9 cellular contexts compared by ENCODE assay signal in genomic region chr16:31507617-31507928, GRCh38. TPM values are rescaled to one million over a fixed set of nuclear protein-coding genes. Genes with fewer than 3 reads are reported as not detected.
DNase-seq lines count a peak whose midpoint lies in the region; ATAC-seq and TF ChIP-seq lines count a peak whose summit lies in the region.
"Had no signal": no experiment of that assay in that cellular context is flagged by ENCODE, and none has a peak within 500 bp of the region (broad histone marks: within the 10 kb centered on the region; RNA-seq: fewer than 3 reads in every experiment).

No MANE protein-coding gene starts in this region.

- peaks cover 0 to 7% (median 0%) of the 10 kb centered on the region in 11 experiments; a peak in 1 of 22 replicates for H3K9me3 ChIP-seq in BLaER1 treated with 17β-estradiol and CSF1 and Interleukin-3, amounts not matched to agents 10 nM and 100 nM (replicated peaks in 1 of 11)
- H3K9me3 ChIP-seq in right lobe of liver, result no peaks in the 10 kb centered on the region
- no peaks in the 10 kb centered on the region for H3K9me3 ChIP-seq in tibial nerve

- H3K27ac Mint-ChIP-seq in activated naive CD8-positive, alpha-beta T cell treated with anti-CD3 and anti-CD28 coated beads for 36 hours, result peak overlapping the region; percentile 97

- TF ChIP-seq POLR2A in right lobe of liver (IDR thresholded peaks at IDR 0.05), result no peak
- TF ChIP-seq POLR2A in tibial nerve (IDR thresholded peaks at IDR 0.05), result no peak

- intact Hi-C loops in right lobe of liver (cut with DNase I), result no loop called here

- no peaks in the 10 kb centered on the region for H3K27me3 ChIP-seq in BLaER1 treated with 17β-estradiol and CSF1 and Interleukin-3, amounts not matched to agents 10 nM and 100 nM
- H3K27me3 ChIP-seq in right lobe of liver (no peaks in the 10 kb centered on the region), tibial nerve (no peaks in the 10 kb centered on the region)

- peaks cover 0 to 10% (median 0%) of the 10 kb centered on the region in 11 experiments; a peak in 1 of 22 replicates for H3K36me3 ChIP-seq in BLaER1 treated with 17β-estradiol and CSF1 and Interleukin-3, amounts not matched to agents 10 nM and 100 nM
- H3K36me3 ChIP-seq in right lobe of liver (no peaks in the 10 kb centered on the region), tibial nerve (peaks cover 0 to 20% (median 0%) of the 10 kb centered on the region in 3 donors)

- DNase-seq in activated naive CD8-positive, alpha-beta T cell treated with anti-CD3 and anti-CD28 coated beads for 36 hours, result no peak
- DNase-seq in right lobe of liver, result no peak
- no peak for DNase-seq in tibial nerve (ENCODE audit: low spot score in 2 of 2)
- DNase-seq in NCI-H82 treated with DMSO at 0.1 percent for 48 hours (lab: John Stamatoyannopoulos, UW; ENCODE audit: unreplicated experiment), result no peak
- no peak for DNase-seq in glomerular visceral epithelial cell (ENCODE audit: extremely low spot score)

- TF ChIP-seq CTCF in right lobe of liver (IDR thresholded peaks at IDR 0.05) (no peak), tibial nerve (IDR thresholded peaks at IDR 0.05) (no peak)

- no peak for TF ChIP-seq EP300 in tibial nerve (IDR thresholded peaks at IDR 0.05)

- H3K27ac ChIP-seq in BLaER1 treated with 17β-estradiol and CSF1 and Interleukin-3, amounts not matched to agents 10 nM and 100 nM, result peak overlapping the region; percentile 81 to 93 (median 89)
- H3K27ac ChIP-seq in right lobe of liver (peak overlapping the region; percentile 82 to 94 (median 91)), tibial nerve (peak overlapping the region; percentile 90 to 97 (median 96))

- peaks cover 51 to 67% (median 59%) of the 10 kb centered on the region in 10 experiments for H3K4me1 ChIP-seq in BLaER1 treated with 17β-estradiol and CSF1 and Interleukin-3, amounts not matched to agents 10 nM and 100 nM
- H3K4me1 ChIP-seq in right lobe of liver (peaks cover 0 to 32% (median 14%) of the 10 kb centered on the region in 4 donors), tibial nerve (peaks cover 0 to 62% (median 23%) of the 10 kb centered on the region in 4 donors)

- ATAC-seq in HG02970 (IDR thresholded peaks at IDR 0.05; ENCODE audit: low FRiP score, unreplicated experiment) (peak; percentile 7), right lobe of liver (peak in 3 of 4 donors; percentile 3 to 15 (median 8)), HG02571 (IDR thresholded peaks at IDR 0.05; ENCODE audit: unreplicated experiment) (no peak)

- H3K9me3 Mint-ChIP-seq in activated naive CD8-positive, alpha-beta T cell treated with anti-CD3 and anti-CD28 coated beads for 36 hours, result peaks cover 3% of the 10 kb centered on the region

- WGBS in right lobe of liver (ENCODE audit: insufficient coverage, low coverage, low lambda C conversion rate, missing lambda C conversion rate), result 0% methylated on average over 10 of the region's 12 CpGs
- WGBS in tibial nerve, 2 donors, result 1 to 2% methylated on average over 12 of the region's 12 CpGs

- peaks cover 0 to 27% (median 6%) of the 10 kb centered on the region in 11 experiments; a peak in 7 of 22 replicates for H4K20me1 ChIP-seq in BLaER1 treated with 17β-estradiol and CSF1 and Interleukin-3, amounts not matched to agents 10 nM and 100 nM

- peaks cover 50% of the 10 kb centered on the region for H3K4me1 Mint-ChIP-seq in activated naive CD8-positive, alpha-beta T cell treated with anti-CD3 and anti-CD28 coated beads for 36 hours

- peaks cover 10% of the 10 kb centered on the region for H3K36me3 Mint-ChIP-seq in activated naive CD8-positive, alpha-beta T cell treated with anti-CD3 and anti-CD28 coated beads for 36 hours

- peak overlapping the region; percentile 75 to 99 (median 92) for H3K4me3 ChIP-seq in BLaER1 treated with 17β-estradiol and CSF1 and Interleukin-3, amounts not matched to agents 10 nM and 100 nM
- H3K4me3 ChIP-seq in right lobe of liver, result peak overlapping the region; percentile 95 to 99 (median 98)
- peak overlapping the region; percentile 93 to 100 (median 98) for H3K4me3 ChIP-seq in tibial nerve

- H3K4me3 Mint-ChIP-seq in activated naive CD8-positive, alpha-beta T cell treated with anti-CD3 and anti-CD28 coated beads for 36 hours, result peak overlapping the region; percentile 94

- peak overlapping the region; percentile 81 to 98 (median 95) for H3K4me2 ChIP-seq in BLaER1 treated with 17β-estradiol and CSF1 and Interleukin-3, amounts not matched to agents 10 nM and 100 nM

- H3K9ac ChIP-seq in BLaER1 treated with 17β-estradiol and CSF1 and Interleukin-3, amounts not matched to agents 10 nM and 100 nM, result peak overlapping the region; percentile 83 to 95 (median 91)

- H3K27me3 Mint-ChIP-seq in activated naive CD8-positive, alpha-beta T cell treated with anti-CD3 and anti-CD28 coated beads for 36 hours, result no peaks in the 10 kb centered on the region

RNA-seq across cellular contexts. Expression of gene RUSF1, which starts 0.6 kb away (rescaled TPM):
- 10 to 100 TPM; 36.6 to 37.4 TPM for total RNA-seq in activated naive CD8-positive, alpha-beta T cell treated with anti-CD3 and anti-CD28 coated beads for 36 hours
- total RNA-seq in right lobe of liver, result 10 to 100 TPM; 35.8 to 70.3 (median 54.5) TPM
- 100 to 1,000 TPM in 2 of 4 donors, 10 to 100 TPM in 2; 71.7 to 118 (median 93.5) TPM for total RNA-seq in tibial nerve

RNA-seq across cellular contexts. Expression of gene AHSP, which starts 20.1 kb away (rescaled TPM):
- not detected for total RNA-seq in activated naive CD8-positive, alpha-beta T cell treated with anti-CD3 and anti-CD28 coated beads for 36 hours
- total RNA-seq in right lobe of liver, result 1 to 10 TPM in 3 of 6 experiments, under 1 TPM in 1, not detected in 2; 0.95 to 7.3 (median 3.0) TPM
- not detected for total RNA-seq in tibial nerve
- total RNA-seq: lung microvascular endothelial cell had no signal

RNA-seq across cellular contexts. Expression of gene SLC5A2, which starts 24.6 kb away (rescaled TPM):
- total RNA-seq in activated naive CD8-positive, alpha-beta T cell treated with anti-CD3 and anti-CD28 coated beads for 36 hours, result under 1 TPM in 1 of 2 experiments, not detected in 1; 0.08 TPM
- under 1 TPM in 3 of 6 experiments, not detected in 3; 0.07 to 0.14 (median 0.12) TPM for total RNA-seq in right lobe of liver
- total RNA-seq in tibial nerve, result not detected
- total RNA-seq: lung microvascular endothelial cell had no signal

RNA-seq across cellular contexts. Expression of gene TGFB1I1, which starts 35.6 kb away (rescaled TPM):
- under 1 TPM; 0.32 to 0.49 TPM for total RNA-seq in activated naive CD8-positive, alpha-beta T cell treated with anti-CD3 and anti-CD28 coated beads for 36 hours
- total RNA-seq in right lobe of liver (1 to 10 TPM; 1.9 to 7.9 (median 6.7) TPM), tibial nerve (10 to 100 TPM; 29.3 to 68.7 (median 53.5) TPM)

RNA-seq across cellular contexts. Expression of gene ARMC5, which starts 48.3 kb away (rescaled TPM):
- 10 to 100 TPM; 13.7 to 14.3 TPM for total RNA-seq in activated naive CD8-positive, alpha-beta T cell treated with anti-CD3 and anti-CD28 coated beads for 36 hours
- 10 to 100 TPM in 3 of 6 experiments, 1 to 10 TPM in 3; 3.9 to 20.9 (median 11.0) TPM for total RNA-seq in right lobe of liver
- total RNA-seq in tibial nerve, result 10 to 100 TPM in 1 of 4 donors, 1 to 10 TPM in 3; 6.6 to 11.6 (median 9.1) TPM
